In genomic region chr6:166954118-166954713, GRCh38 we compare ENCODE assay signal across 18 cellular contexts. TPM values are rescaled to one million over a fixed set of nuclear protein-coding genes. Genes with fewer than 3 reads are reported as not detected.
A peak's percentile ranks its signal among the peaks of the same experiment; 100 is the strongest.
DNase-seq lines count a peak whose midpoint lies in the region; ATAC-seq, FAIRE-seq and TF ChIP-seq lines count a peak whose summit lies in the region.
"Had no signal": no experiment of that assay in that cellular context is flagged by ENCODE, and none has a peak within 500 bp of the region (broad histone marks: within the 10 kb centered on the region; RNA-seq: fewer than 3 reads in every experiment).

No MANE protein-coding gene starts in this region.

- 65% methylated on average over 6 of the region's 6 CpGs for WGBS in GM12878 (ENCODE audit: insufficient coverage, insufficient replicate concordance, low lambda C conversion rate, missing lambda C conversion rate)
- WGBS in prostate gland, result 49% methylated on average over 6 of the region's 6 CpGs

- BruUV-seq in Calu3 (replicated peaks; lab: Mats Ljungman, UMichigan) (TSS peak; percentile 7), GM12878 (replicated peaks; lab: Mats Ljungman, UMichigan) (no TSS peak), A673 (replicated peaks; lab: Mats Ljungman, UMichigan) (no TSS peak)

- peaks cover 3% of the 10 kb centered on the region; the same call in 1 of the 2 replicates for H3K36me3 ChIP-seq in Karpas-422 (ENCODE audit: insufficient read depth, low read length)
- peaks cover 3% of the 10 kb centered on the region in 2 experiments; a peak in 3 of 4 replicates for H3K36me3 ChIP-seq in GM12878 (ENCODE audit: control insufficient read depth in 2 of 2, insufficient read depth in 2 of 2, low read length in 1 of 2)
- no peaks in the 10 kb centered on the region for H3K36me3 ChIP-seq in A673 (ENCODE audit: insufficient read depth, low read length, poor library complexity, severe bottlenecking)
- H3K36me3 ChIP-seq in prostate gland, result no peaks in the 10 kb centered on the region

- no peak overlapping the region for H3K4me3 ChIP-seq in Karpas-422 (ENCODE audit: low read length)
- H3K4me3 ChIP-seq in GM12878, result peak overlapping the region; percentile 94
- no peak overlapping the region for H3K4me3 ChIP-seq in A673 (ENCODE audit: low read depth, low read length, poor library complexity, severe bottlenecking)
- H3K4me3 ChIP-seq in prostate gland, result no peak overlapping the region
- H3K4me3 ChIP-seq: testis had no signal

- H3K9me3 ChIP-seq in Karpas-422 (ENCODE audit: low read length), result no peaks in the 10 kb centered on the region
- H3K9me3 ChIP-seq in GM12878 (replicated peaks; ENCODE audit: control insufficient read depth, insufficient read depth, low read length), result no peaks in the 10 kb centered on the region
- no peaks in the 10 kb centered on the region for H3K9me3 ChIP-seq in A673 (ENCODE audit: low read depth, low read length, poor library complexity, severe bottlenecking)
- H3K9me3 ChIP-seq in prostate gland, result no peaks in the 10 kb centered on the region
- H3K9me3 ChIP-seq: testis had no signal

- H3K9me3 Mint-ChIP-seq in Calu3 (ENCODE audit: low read depth, unreplicated experiment) (no peaks in the 10 kb centered on the region), nephron progenitor cell (no peaks in the 10 kb centered on the region)

- SMC1A ChIA-PET in GM12878 (lab: Charles Lee; ENCODE audit: uncharacterized antibody, unreplicated experiment), result interaction anchor here (0.6 to 6.3 kb wide), 23 partner anchors 10 to 197 kb away, joined by 3 to 85 read pairs (median 4); partner anchors contain the start of genes CCR6 and CEP43

- H3K79me2 ChIP-seq in Karpas-422 (ENCODE audit: low read length) (peaks cover 29% of the 10 kb centered on the region), GM12878 (ENCODE audit: control insufficient read depth, insufficient read depth, low read length) (peaks cover 62% of the 10 kb centered on the region)

- intact Hi-C loops in Calu3 (cut with micrococcal nuclease; ENCODE audit: unreplicated experiment), result loop anchor here (5.0 kb wide), 1 partner anchor 77 kb away; no protein-coding TSS in a partner anchor
- intact Hi-C loops in GM12878 (cut with micrococcal nuclease; ENCODE audit: unreplicated experiment), result loop anchor here (10.0 kb wide), 1 partner anchor 171 kb away; the partner anchor contains the start of gene CCR6
- intact Hi-C loops in A673 (cut with micrococcal nuclease; ENCODE audit: unreplicated experiment), result loop anchor here (5.0 kb wide), 1 partner anchor 487 kb away; no protein-coding TSS in a partner anchor
- intact Hi-C loops in prostate gland (cut with DNase I), result loop anchor here (5.0 kb wide), 1 partner anchor 43 kb away; the partner anchor contains the start of gene CEP43

- TF ChIP-seq POLR2A in GM12878 (IDR thresholded peaks at IDR 0.05; ENCODE audit: low read depth, low read length), result no peak
- no peak for TF ChIP-seq POLR2A in prostate gland (IDR thresholded peaks at IDR 0.05)

- H3K27ac Mint-ChIP-seq in Calu3 (ENCODE audit: unreplicated experiment) (no peak overlapping the region), nephron progenitor cell (no peak overlapping the region)

- no peaks in the 10 kb centered on the region for H3K27me3 ChIP-seq in Karpas-422 (ENCODE audit: low read length)
- no peaks in the 10 kb centered on the region for H3K27me3 ChIP-seq in GM12878 (replicated peaks in 1 of 2; ENCODE audit: control insufficient read depth in 2 of 2, insufficient read depth in 2 of 2, low read length in 1 of 2)
- no peaks in the 10 kb centered on the region for H3K27me3 ChIP-seq in A673 (replicated peaks; ENCODE audit: insufficient read depth, low read depth, low read length, poor library complexity)
- no peaks in the 10 kb centered on the region for H3K27me3 ChIP-seq in prostate gland (replicated peaks; ENCODE audit: insufficient read depth)
- H3K27me3 ChIP-seq: testis had no signal

- POLR2A ChIA-PET in GM12878 (lab: Charles Lee) (interaction anchor here (0.6 to 1.7 kb wide), 9 partner anchors 18 to 170 kb away, joined by 3 to 9 read pairs (median 5); partner anchors contain the start of genes CCR6 and CEP43), A673 (lab: Charles Lee; ENCODE audit: low non-redundant PET) (no interaction called here)

- no peak for TF ChIP-seq RAD21 in GM12878 (IDR thresholded peaks at IDR 0.05; ENCODE audit: insufficient read depth, low read depth, low read length)

- H3K27ac ChIP-seq in Karpas-422 (ENCODE audit: low read length), result no peak overlapping the region
- peak overlapping the region; percentile 81 for H3K27ac ChIP-seq in GM12878 (ENCODE audit: control insufficient read depth, insufficient read depth)
- no peak overlapping the region for H3K27ac ChIP-seq in A673 (ENCODE audit: low read depth, low read length, poor library complexity, severe bottlenecking)
- peak overlapping the region in 1 of 2 donors; percentile 18 for H3K27ac ChIP-seq in prostate gland
- H3K27ac ChIP-seq: testis had no signal

- CTCF ChIA-PET in Calu3 (lab: Charles Lee), result interaction anchor here (1.0 kb wide), 1 partner anchor 180 kb away, joined by 3 read pairs; no protein-coding TSS in a partner anchor
- CTCF ChIA-PET in GM12878 (lab: Yijun Ruan, JAX), result interaction anchor here (0.7 to 10.8 kb wide), 14 partner anchors 22 to 198 kb away, joined by 3 to 139 read pairs (median 4); partner anchors contain the start of gene CEP43
- CTCF ChIA-PET in A673 (lab: Charles Lee), result no interaction called here

- H3K4me3 Mint-ChIP-seq in Calu3 (ENCODE audit: low read depth, unreplicated experiment) (peak overlapping the region; percentile 89), nephron progenitor cell (peak overlapping the region; percentile 52)

- H3K27me3 Mint-ChIP-seq in Calu3 (ENCODE audit: unreplicated experiment) (no peaks in the 10 kb centered on the region), nephron progenitor cell (ENCODE audit: low read depth, poor library complexity) (peaks cover 22% of the 10 kb centered on the region)

- H4K20me1 ChIP-seq in Karpas-422 (ENCODE audit: insufficient read depth, low read depth, low read length) (no peaks in the 10 kb centered on the region), GM12878 (ENCODE audit: control insufficient read depth, insufficient read depth) (no peaks in the 10 kb centered on the region)

- H3K4me1 ChIP-seq in Karpas-422 (ENCODE audit: low read length), result peaks cover 68% of the 10 kb centered on the region
- peaks cover 56% of the 10 kb centered on the region for H3K4me1 ChIP-seq in GM12878 (ENCODE audit: control insufficient read depth, insufficient read depth, low read length)
- peaks cover 15% of the 10 kb centered on the region for H3K4me1 ChIP-seq in A673 (ENCODE audit: insufficient read depth, low read length, poor library complexity, severe bottlenecking)
- H3K4me1 ChIP-seq in prostate gland (replicated peaks), result peaks cover 4% of the 10 kb centered on the region

- TF ChIP-seq CTCF in Calu3 (IDR thresholded peaks at IDR 0.05; ENCODE audit: unreplicated experiment), result no peak
- no peak for TF ChIP-seq CTCF in GM12878 (IDR thresholded peaks at IDR 0.05 in 2 of 3, conservative IDR thresholded peaks at IDR 0.05 in 1 of 3; ENCODE audit: control insufficient read depth in 2 of 3, extremely low read depth in 1 of 3, insufficient read depth in 1 of 3, low read depth in 3 of 3, low read length in 3 of 3)
- no peak for TF ChIP-seq CTCF in nephron progenitor cell (IDR thresholded peaks at IDR 0.05)
- no peak for TF ChIP-seq CTCF in A673 (conservative IDR thresholded peaks at IDR 0.05; ENCODE audit: low read depth, low read length)
- TF ChIP-seq CTCF in prostate gland (IDR thresholded peaks at IDR 0.05), result no peak

- RAD21 ChIA-PET in GM12878 (lab: Charles Lee; ENCODE audit: unreplicated experiment), result interaction anchor here (1.0 to 8.0 kb wide), 14 partner anchors 18 to 188 kb away, joined by 3 to 79 read pairs (median 4); partner anchors contain the start of gene CEP43

- ATAC-seq in GM12878, result no peak
- ATAC-seq: esophagus mucosa, left ventricle myocardium superior, PC-3 had no signal

- DNase-seq in Calu3 (no peak), Karpas-422 (no peak), GM12878 (ENCODE audit: low read depth, low spot score) (no peak), nephron progenitor cell (no peak), A673 (ENCODE audit: low spot score) (no peak), hepatic stellate cell (ENCODE audit: low spot score) (no peak), prostate gland (ENCODE audit: low spot score) (no peak), Ammon's horn (ENCODE audit: low spot score) (no peak)
- DNase-seq: activated CD4-positive, alpha-beta T cell treated with anti-CD3 and anti-CD28 coated beads for 1 hour; COR-L47; hippocampal formation; left ventricle myocardium superior; NCI-H1092; NCI-H345; PC-3; SW 1271; testis had no signal

- in situ Hi-C loops in GM12878 (cut with MboI), result no loop called here

- H3K9ac ChIP-seq in Karpas-422 (ENCODE audit: low read length) (no peak overlapping the region), GM12878 (ENCODE audit: control insufficient read depth, insufficient read depth, low read length) (peak overlapping the region; percentile 63)

- peaks cover 57% of the 10 kb centered on the region for H3K36me3 Mint-ChIP-seq in Calu3 (ENCODE audit: insufficient read depth, unreplicated experiment)
- peaks cover 41% of the 10 kb centered on the region for H3K36me3 Mint-ChIP-seq in nephron progenitor cell (ENCODE audit: low read depth)

- H3K4me2 ChIP-seq in Karpas-422 (ENCODE audit: low read depth, low read length, poor library complexity, severe bottlenecking), result peak overlapping the region; percentile 99
- H3K4me2 ChIP-seq in GM12878 (ENCODE audit: control insufficient read depth, insufficient read depth), result peak overlapping the region; percentile 85

- H3K9me2 ChIP-seq in Karpas-422 (replicated peaks; ENCODE audit: insufficient read depth, low read length), result no peaks in the 10 kb centered on the region

- no peak for FAIRE-seq in GM12878 (lab: Jason Lieb, UNC)

- H2AFZ ChIP-seq in Karpas-422 (ENCODE audit: low read length) (no peak overlapping the region), GM12878 (ENCODE audit: control insufficient read depth, low read depth, low read length) (no peak overlapping the region)

- no peak for TF ChIP-seq EP300 in GM12878 (IDR thresholded peaks at IDR 0.05; ENCODE audit: borderline replicate concordance in 1 of 2, control insufficient read depth in 1 of 2, low read depth in 2 of 2, low read length in 2 of 2)

- peaks cover 49% of the 10 kb centered on the region for H3K4me1 Mint-ChIP-seq in Calu3 (ENCODE audit: low read depth, unreplicated experiment)
- peaks cover 47% of the 10 kb centered on the region for H3K4me1 Mint-ChIP-seq in nephron progenitor cell

RNA-seq across cellular contexts. Expression of gene RNASET2, which starts 2.1 kb away (rescaled TPM):
- total RNA-seq in Calu3 (2022) (65.2 and 70.2 TPM in 2 replicates), GM12878 (2014; rRNA removed) (76.4 and 78.7 TPM in 2 replicates), GM12878 (2014; rRNA removed; fragmentation: Illumina TruSeq; extraction: Trizol) (40.3 and 41.7 TPM in 2 replicates), GM12878 (2021) (62.1 and 62.9 TPM in 2 replicates), A673 (2021) (5.7 and 11.9 TPM in 2 replicates), prostate gland (100 to 1,000 TPM in 1 of 2 donors, 10 to 100 TPM in 1; 81.3 to 180 TPM)
- total RNA-seq in Karpas-422 (2014; rRNA removed; shearing (Covaris generic); ENCODE audit: low replicate concordance), result 147 and 246 TPM in 2 replicates
- 778 and 864 TPM in 2 replicates for total RNA-seq in GM12878 (2013; cell fraction: nucleolus; rRNA removed)
- 161 TPM for polyA plus RNA-seq in GM12878 (2011; ENCODE audit: low read depth)
- polyA plus RNA-seq in GM12878 (2011; rRNA removed) (219 and 225 TPM in 2 replicates), GM12878 (2014; fragmentation: Illumina TruSeq; extraction: Trizol) (42.6 and 48.4 TPM in 2 replicates), GM12878 (2014; fragmentation: Nextera tagmentation; extraction: Ambion mirVana) (10 to 100 TPM in 1 of 2 experiments, 1 to 10 TPM in 1; 5.5 to 17.8 TPM), GM12878 (2014; rRNA removed) (72.0 and 83.6 TPM in 2 replicates), GM12878 (2016; fragmentation: Nextera tagmentation; extraction: Ambion mirVana) (10 to 100 TPM; 42.7 to 51.9 TPM)
- polyA plus RNA-seq in GM12878 (2011; cell fraction: cytosol; rRNA removed), result 185 and 191 TPM in 2 replicates
- 230 and 250 TPM in 2 replicates for polyA plus RNA-seq in GM12878 (2011; cell fraction: nucleus; rRNA removed)
- 229 and 240 TPM in 2 replicates for polyA plus RNA-seq in GM12878 (2012)
- polyA minus RNA-seq in GM12878 (2011; rRNA and poly(A)+ RNA removed), result 130 and 135 TPM in 2 replicates
- 49.0 and 51.5 TPM in 2 replicates for polyA minus RNA-seq in GM12878 (2011; cell fraction: cytosol; rRNA and poly(A)+ RNA removed)
- 54.8 and 76.5 TPM in 2 replicates for polyA minus RNA-seq in GM12878 (2011; cell fraction: nucleus; rRNA and poly(A)+ RNA removed)

RNA-seq across cellular contexts. Expression of gene CEP43, which starts 45.0 kb away (rescaled TPM):
- 28.3 and 34.9 TPM in 2 replicates for total RNA-seq in Calu3 (2022)
- 18.5 and 19.5 TPM in 2 replicates for total RNA-seq in Karpas-422 (2014; rRNA removed; shearing (Covaris generic); ENCODE audit: low replicate concordance)
- total RNA-seq in GM12878 (2013; cell fraction: nucleolus; rRNA removed), result 100 and 101 TPM in 2 replicates
- total RNA-seq in GM12878 (2014; rRNA removed), result 16.3 and 23.1 TPM in 2 replicates
- 23.4 and 25.4 TPM in 2 replicates for total RNA-seq in GM12878 (2014; rRNA removed; fragmentation: Illumina TruSeq; extraction: Trizol)
- total RNA-seq in GM12878 (2021), result 16.5 and 19.5 TPM in 2 replicates
- 7.2 TPM for polyA plus RNA-seq in GM12878 (2011; ENCODE audit: low read depth)
- 49.9 and 77.7 TPM in 2 replicates for polyA plus RNA-seq in GM12878 (2011; rRNA removed)
- polyA plus RNA-seq in GM12878 (2011; cell fraction: cytosol; rRNA removed), result 14.3 and 14.7 TPM in 2 replicates
- 65.4 and 73.5 TPM in 2 replicates for polyA plus RNA-seq in GM12878 (2011; cell fraction: nucleus; rRNA removed)
- polyA plus RNA-seq in GM12878 (2012), result 12.1 and 15.9 TPM in 2 replicates
- 27.3 and 33.7 TPM in 2 replicates for polyA plus RNA-seq in GM12878 (2014; fragmentation: Illumina TruSeq; extraction: Trizol)
- 10 to 100 TPM in 1 of 2 experiments, 1 to 10 TPM in 1; 7.7 to 11.4 TPM for polyA plus RNA-seq in GM12878 (2014; fragmentation: Nextera tagmentation; extraction: Ambion mirVana)
- polyA plus RNA-seq in GM12878 (2014; rRNA removed), result 23.8 and 23.9 TPM in 2 replicates
- 10 to 100 TPM; 41.8 to 44.2 TPM for polyA plus RNA-seq in GM12878 (2016; fragmentation: Nextera tagmentation; extraction: Ambion mirVana)
- 22.0 and 27.0 TPM in 2 replicates for polyA minus RNA-seq in GM12878 (2011; rRNA and poly(A)+ RNA removed)
- polyA minus RNA-seq in GM12878 (2011; cell fraction: cytosol; rRNA and poly(A)+ RNA removed), result 10.0 and 11.5 TPM in 2 replicates
- 25.6 and 30.8 TPM in 2 replicates for polyA minus RNA-seq in GM12878 (2011; cell fraction: nucleus; rRNA and poly(A)+ RNA removed)
- 33.4 and 34.2 TPM in 2 replicates for total RNA-seq in A673 (2021)
- total RNA-seq in prostate gland, result 10 to 100 TPM; 13.3 to 25.7 TPM
